In the genomic region with DNA sequence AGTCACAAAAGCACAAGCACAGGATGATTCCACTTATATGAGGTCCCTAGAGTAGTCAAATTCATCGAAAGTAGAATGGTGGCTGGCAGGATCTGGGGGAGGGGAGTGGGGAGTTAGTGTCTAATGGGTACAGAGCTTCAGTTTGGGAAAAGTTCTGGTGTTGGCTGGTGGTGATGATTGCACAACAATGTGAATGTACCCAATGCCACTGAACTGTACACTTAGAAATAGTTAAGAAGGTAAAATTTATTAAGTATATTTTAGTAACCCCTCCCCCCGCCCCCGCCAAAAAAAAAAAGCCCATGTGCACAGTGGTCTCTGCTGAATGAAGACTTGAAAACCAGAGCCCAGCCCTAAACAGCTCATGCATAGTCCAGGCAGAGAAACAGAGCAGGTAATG, we compare ENCODE assay signal across 1 cellular context.
TF ChIP-seq lines count a peak whose summit lies in the region.

No MANE protein-coding gene starts in this region.

TF ChIP-seq in HepG2, 621 proteins besides CTCF, POLR2A, EP300 and RAD21:
- TF ChIP-seq MYC (CRISPR knock-in tag; IDR thresholded peaks at IDR 0.05; ENCODE audit: borderline replicate concordance) (no peak), CEBPB (IDR thresholded peaks at IDR 0.05; ENCODE audit: borderline replicate concordance, low read depth, low read length) (peak; percentile 53)
